Comparison of ENCODE assay signal across 1 cellular context in genomic region chr13:27043013-27043412, GRCh38.
TF ChIP-seq lines count a peak whose summit lies in the region.

No MANE protein-coding gene starts in this region.

TF ChIP-seq in GM23338, 12 proteins besides CTCF, POLR2A, EP300 and RAD21 (continued from another document):
- TF ChIP-seq EZH2phosphoT487 (IDR thresholded peaks at IDR 0.05; ENCODE audit: unreplicated experiment) (no peak), EZH2 (IDR thresholded peaks at IDR 0.05; ENCODE audit: low read depth, unreplicated experiment) (no peak), REST (IDR thresholded peaks at IDR 0.05; ENCODE audit: unreplicated experiment) (no peak), POLR2AphosphoS5 (IDR thresholded peaks at IDR 0.05; ENCODE audit: low read depth) (no peak), ZNF114 (CRISPR knock-in tag; IDR thresholded peaks at IDR 0.05) (no peak), ZNF331 (CRISPR knock-in tag; IDR thresholded peaks at IDR 0.05; ENCODE audit: low read depth) (no peak)
- TF ChIP-seq, protein P1, sequence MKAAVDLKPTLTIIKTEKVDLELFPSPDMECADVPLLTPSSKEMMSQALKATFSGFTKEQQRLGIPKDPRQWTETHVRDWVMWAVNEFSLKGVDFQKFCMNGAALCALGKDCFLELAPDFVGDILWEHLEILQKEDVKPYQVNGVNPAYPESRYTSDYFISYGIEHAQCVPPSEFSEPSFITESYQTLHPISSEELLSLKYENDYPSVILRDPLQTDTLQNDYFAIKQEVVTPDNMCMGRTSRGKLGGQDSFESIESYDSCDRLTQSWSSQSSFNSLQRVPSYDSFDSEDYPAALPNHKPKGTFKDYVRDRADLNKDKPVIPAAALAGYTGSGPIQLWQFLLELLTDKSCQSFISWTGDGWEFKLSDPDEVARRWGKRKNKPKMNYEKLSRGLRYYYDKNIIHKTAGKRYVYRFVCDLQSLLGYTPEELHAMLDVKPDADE (IDR thresholded peaks at IDR 0.05) = no peak
